ENCODE assay signal across 8 cellular contexts in the genomic region with DNA sequence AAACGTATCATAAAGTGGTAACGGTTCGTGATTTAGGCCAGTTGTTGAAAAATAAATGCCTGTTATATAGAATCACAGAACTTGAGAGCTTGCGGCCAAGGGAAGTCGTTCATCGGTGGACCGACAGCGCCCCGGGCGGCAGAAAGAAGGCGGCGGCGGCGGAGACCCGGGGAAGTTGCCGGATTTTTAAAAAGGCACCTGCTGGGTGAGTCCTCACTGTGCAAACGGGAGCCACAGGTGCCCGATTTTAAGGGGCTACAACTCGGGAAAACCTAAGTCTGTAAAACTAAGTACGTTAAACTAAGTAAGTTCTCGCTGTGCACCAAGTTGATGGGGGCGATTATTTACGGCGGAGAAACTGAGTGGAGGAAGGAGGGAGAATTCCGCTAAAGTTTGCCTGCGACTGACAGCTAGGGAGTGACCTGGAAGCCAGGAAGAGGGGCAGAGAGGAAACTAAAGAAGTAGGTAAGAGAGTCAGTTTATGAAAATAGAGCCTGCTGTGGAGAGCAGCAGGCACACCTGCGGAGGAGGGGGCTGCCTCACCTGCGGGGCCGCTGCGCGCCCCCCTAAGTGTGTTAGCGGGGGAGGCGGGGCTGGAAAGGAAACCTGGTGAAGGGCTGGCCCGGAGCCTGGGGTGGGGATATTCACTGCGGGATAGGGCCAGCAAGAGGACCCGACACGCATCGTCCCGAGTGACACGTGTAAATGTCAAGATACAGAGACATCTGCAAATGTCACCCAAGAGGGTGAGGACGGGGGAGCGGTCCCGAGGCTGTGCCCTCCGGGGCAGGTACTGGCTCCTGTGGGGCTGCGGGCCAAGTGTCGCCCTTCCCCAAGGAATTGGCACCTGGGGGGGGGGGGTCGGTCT. TPM values are rescaled to one million over a fixed set of nuclear protein-coding genes. Genes with fewer than 3 reads are reported as not detected.
DNase-seq lines count a peak whose midpoint lies in the region; ATAC-seq and TF ChIP-seq lines count a peak whose summit lies in the region.

No MANE protein-coding gene starts in this region.

- no peak overlapping the region for H3K23ac ChIP-seq in IMR-90 (ENCODE audit: low read depth, low read length)

- H4K91ac ChIP-seq in IMR-90 (ENCODE audit: insufficient read depth, low read depth, low read length), result peak overlapping the region; percentile 23; the same call in 1 of the 2 replicates

- no peak overlapping the region for H3K18ac ChIP-seq in IMR-90 (ENCODE audit: low read depth, low read length)

- no peaks in the 10 kb centered on the region for H3K9me1 ChIP-seq in IMR-90 (ENCODE audit: insufficient read depth, low read length)

- CTCF ChIA-PET in CD8-positive, alpha-beta T cell (lab: Charles Lee), result no interaction called here
- CTCF ChIA-PET in IMR-90 (lab: Yijun Ruan, JAX), result interaction anchor here (0.6 to 2.1 kb wide), 7 partner anchors 20 to 453 kb away, joined by 3 to 8 read pairs (median 3); no protein-coding TSS in a partner anchor
- CTCF ChIA-PET in activated CD8-positive, alpha-beta T cell treated with anti-CD3 and anti-CD28 coated beads, Interleukin-2, amount 10 ng/mL, durations not matched to agents 7 days and 5 days (lab: Charles Lee), result interaction anchor here (0.9 kb wide), 1 partner anchor 9 kb away, joined by 3 read pairs; no protein-coding TSS in a partner anchor

- H3K9ac ChIP-seq in IMR-90 (ENCODE audit: low read depth, low read length) (0 out of 2 replicates have a peak overlapping the region, but pooled peaks have one; percentile 12), subcutaneous abdominal adipose tissue (ENCODE audit: low read length in 5 of 5) (peak overlapping the region; percentile 10 to 79 (median 59))

- peak in 3 of 7 experiments; percentile 4 to 25 (median 14) for DNase-seq in CD8-positive, alpha-beta T cell
- DNase-seq in IMR-90 (peak; percentile 72), esophagus muscularis mucosa (ENCODE audit: extremely low spot score) (peak; percentile 92), myocyte (ENCODE audit: low read depth) (peak; percentile 79), NCI-H2081 treated with DMSO at 0.1 percent for 48 hours (lab: John Stamatoyannopoulos, UW) (no peak)
- peak; percentile 37 for DNase-seq in activated CD8-positive, alpha-beta T cell treated with anti-CD3 and anti-CD28 coated beads, Interleukin-2, amount 10 ng/mL, durations not matched to agents 7 days and 5 days

- intact Hi-C loops in CD8-positive, alpha-beta T cell (cut with DNase I, micrococcal nuclease), result no loop called here
- intact Hi-C loops in IMR-90 (cut with micrococcal nuclease), result loop anchor here (1.0 to 10.0 kb wide), 9 partner anchors 117 to 516 kb away; no protein-coding TSS in a partner anchor
- intact Hi-C loops in esophagus muscularis mucosa (cut with DNase I), result loop anchor here (10.0 kb wide), 1 partner anchor 402 kb away; no protein-coding TSS in a partner anchor

- no peak overlapping the region for H2BK5ac ChIP-seq in IMR-90 (ENCODE audit: low read depth, low read length, poor library complexity, severe bottlenecking)

- H3K36me3 Mint-ChIP-seq in CD8-positive, alpha-beta T cell, result no peaks in the 10 kb centered on the region
- peaks cover 5% of the 10 kb centered on the region for H3K36me3 Mint-ChIP-seq in activated CD8-positive, alpha-beta T cell treated with anti-CD3 and anti-CD28 coated beads, Interleukin-2, amount 10 ng/mL, durations not matched to agents 7 days and 5 days (ENCODE audit: low read depth)

- peak overlapping the region in 1 of 2 experiments; percentile 53; a peak in 1 of 4 replicates for H4K8ac ChIP-seq in IMR-90 (ENCODE audit: low read depth in 2 of 2, low read length in 2 of 2)

- dilution Hi-C loops in IMR-90 (cut with HindIII; ENCODE audit: low sequenced_read_pairs, unreplicated experiment), result no loop called here

- peaks cover 43% of the 10 kb centered on the region for H3K27me3 Mint-ChIP-seq in CD8-positive, alpha-beta T cell (ENCODE audit: low read depth)
- H3K27me3 Mint-ChIP-seq in activated CD8-positive, alpha-beta T cell treated with anti-CD3 and anti-CD28 coated beads, Interleukin-2, amount 10 ng/mL, durations not matched to agents 7 days and 5 days (ENCODE audit: low read depth), result peaks cover 31% of the 10 kb centered on the region

- no peaks in the 10 kb centered on the region for H3K4me1 ChIP-seq in CD8-positive, alpha-beta T cell (ENCODE audit: insufficient read depth, low read length)
- H3K4me1 ChIP-seq in IMR-90 (ENCODE audit: control insufficient read depth, insufficient read depth, low read length), result peaks cover 9% of the 10 kb centered on the region
- H3K4me1 ChIP-seq in esophagus muscularis mucosa, result peaks cover 8 to 27% (median 21%) of the 10 kb centered on the region in 4 donors
- peaks cover 8 to 47% (median 35%) of the 10 kb centered on the region in 5 donors for H3K4me1 ChIP-seq in subcutaneous abdominal adipose tissue (ENCODE audit: control insufficient read depth in 5 of 5, insufficient read depth in 5 of 5, low read length in 5 of 5)

- H3K27ac Mint-ChIP-seq in CD8-positive, alpha-beta T cell, result no peak overlapping the region
- H3K27ac Mint-ChIP-seq in activated CD8-positive, alpha-beta T cell treated with anti-CD3 and anti-CD28 coated beads, Interleukin-2, amount 10 ng/mL, durations not matched to agents 7 days and 5 days, result peak overlapping the region; percentile 60

- H3K56ac ChIP-seq in IMR-90 (ENCODE audit: extremely low read depth, insufficient read depth, low read length), result no peak overlapping the region

- TF ChIP-seq EP300 in esophagus muscularis mucosa (IDR thresholded peaks at IDR 0.05), result no peak

- H2AFZ ChIP-seq in IMR-90 (replicated peaks; ENCODE audit: low read length, poor library complexity), result peak overlapping the region; percentile 86

- H2BK120ac ChIP-seq in IMR-90 (ENCODE audit: low read depth, low read length), result peak overlapping the region; percentile 69

- peak overlapping the region; percentile 23; the same call in 1 of the 3 replicates for H2BK15ac ChIP-seq in IMR-90 (ENCODE audit: low read depth, low read length)

- H3K9me3 Mint-ChIP-seq in CD8-positive, alpha-beta T cell, result peaks cover 3% of the 10 kb centered on the region
- peaks cover 6% of the 10 kb centered on the region for H3K9me3 Mint-ChIP-seq in activated CD8-positive, alpha-beta T cell treated with anti-CD3 and anti-CD28 coated beads, Interleukin-2, amount 10 ng/mL, durations not matched to agents 7 days and 5 days (ENCODE audit: insufficient read depth)

- H3K27ac ChIP-seq in CD8-positive, alpha-beta T cell (ENCODE audit: low read depth, low read length), result no peak overlapping the region
- no peak overlapping the region for H3K27ac ChIP-seq in IMR-90 (ENCODE audit: insufficient read depth, low read length)
- H3K27ac ChIP-seq in esophagus muscularis mucosa (replicated peaks in 1 of 4), result no peak overlapping the region
- H3K27ac ChIP-seq in subcutaneous abdominal adipose tissue (ENCODE audit: low read depth, low read length), result peak overlapping the region; percentile 86

- peak overlapping the region; percentile 61 for H3K4ac ChIP-seq in IMR-90 (ENCODE audit: low read depth, low read length)

- no peak for TF ChIP-seq CTCF in CD8-positive, alpha-beta T cell (IDR thresholded peaks at IDR 0.05)
- TF ChIP-seq CTCF in IMR-90 (conservative IDR thresholded peaks at IDR 0.05; ENCODE audit: low read depth, low read length) (peak; percentile 93), esophagus muscularis mucosa (IDR thresholded peaks at IDR 0.05) (peak; percentile 47 to 59 (median 55))

- peak; percentile 86 for TF ChIP-seq RAD21 in IMR-90 (IDR thresholded peaks at IDR 0.05; ENCODE audit: low read length)

- H3K4me3 ChIP-seq in CD8-positive, alpha-beta T cell (ENCODE audit: low read depth, low read length), result no peak overlapping the region
- H3K4me3 ChIP-seq in IMR-90 (ENCODE audit: insufficient read depth, low read depth, low read length) (peak overlapping the region; percentile 64), esophagus muscularis mucosa (peak overlapping the region; percentile 49 to 62 (median 52)), subcutaneous abdominal adipose tissue (ENCODE audit: low read depth in 1 of 5, low read length in 5 of 5) (peak overlapping the region; percentile 63 to 82 (median 70))

- H3K27me3 ChIP-seq in CD8-positive, alpha-beta T cell (ENCODE audit: insufficient read depth, low read length), result peaks cover 6% of the 10 kb centered on the region
- H3K27me3 ChIP-seq in IMR-90 (ENCODE audit: control insufficient read depth, insufficient read depth, low read length), result no peaks in the 10 kb centered on the region; the same call in 1 of the 2 replicates
- peaks cover 0 to 52% (median 4%) of the 10 kb centered on the region in 4 donors for H3K27me3 ChIP-seq in esophagus muscularis mucosa
- H3K27me3 ChIP-seq in subcutaneous abdominal adipose tissue (ENCODE audit: control insufficient read depth in 5 of 5, insufficient read depth in 4 of 5, low read length in 5 of 5), result peaks cover 0 to 3% (median 0%) of the 10 kb centered on the region in 5 donors

- 1% methylated on average over 21 of the region's 47 CpGs; no CpG with 5 or more reads in 1 of the 2 experiments for WGBS in IMR-90 (ENCODE audit: extremely low coverage in 2 of 2, insufficient read length in 1 of 2), 2 experiments
- WGBS in esophagus muscularis mucosa, result 3% methylated on average over 41 of the region's 47 CpGs

- ATAC-seq in CD8-positive, alpha-beta T cell, result no peak
- ATAC-seq in IMR-90 (ENCODE audit: low read depth), result peak; percentile 67
- ATAC-seq in activated CD8-positive, alpha-beta T cell treated with anti-CD3 and anti-CD28 coated beads, Interleukin-2, amount 10 ng/mL, durations not matched to agents 7 days and 5 days, result no peak
- no peak for ATAC-seq in GM21515 (IDR thresholded peaks at IDR 0.05; ENCODE audit: unreplicated experiment)

- H3K36me3 ChIP-seq in CD8-positive, alpha-beta T cell (ENCODE audit: insufficient read depth, low read length), result no peaks in the 10 kb centered on the region
- no peaks in the 10 kb centered on the region for H3K36me3 ChIP-seq in IMR-90 (ENCODE audit: control insufficient read depth, insufficient read depth, low read length)
- no peaks in the 10 kb centered on the region for H3K36me3 ChIP-seq in esophagus muscularis mucosa
- no peaks in the 10 kb centered on the region for H3K36me3 ChIP-seq in subcutaneous abdominal adipose tissue (ENCODE audit: control insufficient read depth in 5 of 5, insufficient read depth in 5 of 5, low read length in 5 of 5)

- H3K79me1 ChIP-seq in IMR-90 (ENCODE audit: low read depth in 1 of 2, low read length in 2 of 2), result no peaks in the 10 kb centered on the region

- BruUV-seq in IMR-90 (replicated peaks; lab: Mats Ljungman, UMichigan), result no TSS peak

- peak overlapping the region; percentile 44 for H2AK9ac ChIP-seq in IMR-90 (replicated peaks; ENCODE audit: low read depth, low read length, poor library complexity)

- peaks cover 2% of the 10 kb centered on the region for H3K4me1 Mint-ChIP-seq in CD8-positive, alpha-beta T cell (ENCODE audit: low read depth)
- peaks cover 5% of the 10 kb centered on the region for H3K4me1 Mint-ChIP-seq in activated CD8-positive, alpha-beta T cell treated with anti-CD3 and anti-CD28 coated beads, Interleukin-2, amount 10 ng/mL, durations not matched to agents 7 days and 5 days (ENCODE audit: low read depth)

- 0 out of 2 replicates have a peak overlapping the region, but pooled peaks have one; percentile 6 for H2BK20ac ChIP-seq in IMR-90 (ENCODE audit: low read depth, low read length)

- POLR2A ChIA-PET in CD8-positive, alpha-beta T cell (lab: Charles Lee), result no interaction called here
- POLR2A ChIA-PET in IMR-90 (lab: Charles Lee; ENCODE audit: unreplicated experiment), result no interaction called here
- POLR2A ChIA-PET in activated CD8-positive, alpha-beta T cell treated with anti-CD3 and anti-CD28 coated beads, Interleukin-2, amount 10 ng/mL, durations not matched to agents 7 days and 5 days (lab: Charles Lee), result no interaction called here

- peak overlapping the region; percentile 82 for H3K4me2 ChIP-seq in IMR-90 (ENCODE audit: low read depth, low read length)

- peak overlapping the region; percentile 67 for H3K4me3 Mint-ChIP-seq in CD8-positive, alpha-beta T cell
- no peak overlapping the region for H3K4me3 Mint-ChIP-seq in activated CD8-positive, alpha-beta T cell treated with anti-CD3 and anti-CD28 coated beads, Interleukin-2, amount 10 ng/mL, durations not matched to agents 7 days and 5 days

- no peaks in the 10 kb centered on the region for H4K20me1 ChIP-seq in IMR-90 (ENCODE audit: insufficient read depth, low read length)

- no peaks in the 10 kb centered on the region for H3K9me3 ChIP-seq in CD8-positive, alpha-beta T cell (ENCODE audit: low read length)
- H3K9me3 ChIP-seq in IMR-90 (ENCODE audit: control insufficient read depth, insufficient read depth, low read length), result no peaks in the 10 kb centered on the region
- H3K9me3 ChIP-seq in esophagus muscularis mucosa, result no peaks in the 10 kb centered on the region
- no peaks in the 10 kb centered on the region for H3K9me3 ChIP-seq in subcutaneous abdominal adipose tissue (ENCODE audit: control insufficient read depth in 5 of 5, low read length in 5 of 5)

- TF ChIP-seq POLR2A in IMR-90 (IDR thresholded peaks at IDR 0.05; ENCODE audit: low read depth, low read length) (peak; percentile 31; the same call in 1 of the 2 replicates), esophagus muscularis mucosa (IDR thresholded peaks at IDR 0.05; ENCODE audit: low read depth) (no peak)

- 0 out of 2 replicates have a peak overlapping the region, but pooled peaks have one; percentile 16 for H2AK5ac ChIP-seq in IMR-90 (ENCODE audit: low read depth, low read length)

- H4K5ac ChIP-seq in IMR-90 (ENCODE audit: low read depth, low read length), result no peak overlapping the region

- in situ Hi-C loops in IMR-90 (cut with MboI; ENCODE audit: low sequenced_read_pairs), result loop anchor here (5.0 kb wide), 1 partner anchor 410 kb away; no protein-coding TSS in a partner anchor

- peak overlapping the region; percentile 38; the same call in 1 of the 2 replicates for H3K14ac ChIP-seq in IMR-90 (replicated peaks; ENCODE audit: low read depth, low read length)

RNA-seq across cellular contexts. Expression of a gene that starts 1.0 kb away (rescaled TPM):
- 1 to 10 TPM in 1 of 2 experiments, under 1 TPM in 1; 0.83 to 1.9 TPM for total RNA-seq in CD8-positive, alpha-beta T cell
- total RNA-seq in IMR-90 (2012; rRNA removed), result 9.7 and 10.2 TPM in 2 replicates
- polyA plus RNA-seq in IMR-90 (2012; rRNA removed), result 7.1 and 9.6 TPM in 2 replicates
- 4.1 and 4.5 TPM in 2 replicates for polyA plus RNA-seq in IMR-90 (2012; cell fraction: cytosol; rRNA removed)
- 6.7 and 11.2 TPM in 2 replicates for polyA plus RNA-seq in IMR-90 (2012; cell fraction: nucleus; rRNA removed; ENCODE audit: low replicate concordance)
- total RNA-seq in activated CD8-positive, alpha-beta T cell treated with anti-CD3 and anti-CD28 coated beads, Interleukin-2, amount 10 ng/mL, durations not matched to agents 7 days and 5 days, result 1 to 10 TPM in 1 of 2 experiments, under 1 TPM in 1; 0.60 to 1.6 TPM
- total RNA-seq in esophagus muscularis mucosa, result 1 to 10 TPM in 2 of 4 donors, under 1 TPM in 2; under 0.01 to 1.3 (median 1.0) TPM
- 14.4 and 15.5 TPM in 2 replicates for total RNA-seq in myocyte
- 58.2 TPM for polyA plus RNA-seq in myocyte (2012)

Comparison
In these comparisons a context has a peak if more than half of its experiments do, and no peak if none do; other contexts are left out.
1. intact Hi-C loops: an anchor here in IMR-90 (1.0 to 10.0 kb wide) and esophagus muscularis mucosa (10.0 kb wide); none called in CD8-positive, alpha-beta T cell.